Comparison of ENCODE assay signal across 27 cellular contexts in genomic region chr6:122671246-122671645, GRCh38.
A peak's percentile ranks its signal among the peaks of the same experiment; 100 is the strongest.
DNase-seq lines count a peak whose midpoint lies in the region; ATAC-seq, FAIRE-seq and TF ChIP-seq lines count a peak whose summit lies in the region.
"Had no signal": no experiment of that assay in that cellular context is flagged by ENCODE, and none has a peak within 500 bp of the region (broad histone marks: within the 10 kb centered on the region; RNA-seq: fewer than 3 reads in every experiment).

No MANE protein-coding gene starts in this region.

- H2AFZ ChIP-seq in hepatocyte (no peak overlapping the region), neuronal stem cell (ENCODE audit: low read length) (no peak overlapping the region)

- no peak for FAIRE-seq in small intestine (lab: Jason Lieb, UNC)
- FAIRE-seq: A549, GM12878, GM12892, GM18507 had no signal

- no peak overlapping the region for H2BK15ac ChIP-seq in neuronal stem cell (ENCODE audit: low read length)

- no peaks in the 10 kb centered on the region for H3K36me3 Mint-ChIP-seq in CD4-positive, alpha-beta memory T cell
- H3K36me3 Mint-ChIP-seq: CD8-positive, alpha-beta memory T cell had no signal

- H3K79me2 ChIP-seq in hepatocyte, result peaks cover 11% of the 10 kb centered on the region

- H2BK12ac ChIP-seq in neuronal stem cell (ENCODE audit: low read length), result no peak overlapping the region

- H3K9me3 ChIP-seq in hepatocyte (ENCODE audit: low read depth), result no peaks in the 10 kb centered on the region
- no peaks in the 10 kb centered on the region for H3K9me3 ChIP-seq in mucosa of descending colon
- H3K9me3 ChIP-seq in small intestine (ENCODE audit: control insufficient read depth, low read depth), result no peaks in the 10 kb centered on the region
- H3K9me3 ChIP-seq in CD4-positive, alpha-beta memory T cell (ENCODE audit: control insufficient read depth in 1 of 2, low read length in 2 of 2), result no peaks in the 10 kb centered on the region
- H3K9me3 ChIP-seq in neuronal stem cell (replicated peaks in 1 of 2; ENCODE audit: control insufficient read depth in 2 of 2, insufficient read depth in 1 of 2, low read depth in 1 of 2, low read length in 2 of 2), result no peaks in the 10 kb centered on the region
- H3K9me3 ChIP-seq: A549; BLaER1 treated with 17β-estradiol and CSF1 and Interleukin-3, amounts not matched to agents 10 nM and 100 nM had no signal

- no peak overlapping the region for H3K9ac ChIP-seq in neuronal stem cell (ENCODE audit: low read depth, low read length, poor library complexity)
- H3K9ac ChIP-seq: BLaER1 treated with 17β-estradiol and CSF1 and Interleukin-3, amounts not matched to agents 10 nM and 100 nM had no signal

- H3K27me3 ChIP-seq in hepatocyte, result no peaks in the 10 kb centered on the region
- no peaks in the 10 kb centered on the region for H3K27me3 ChIP-seq in small intestine (ENCODE audit: control insufficient read depth in 2 of 2, insufficient read depth in 2 of 2, low read length in 2 of 2)
- no peaks in the 10 kb centered on the region for H3K27me3 ChIP-seq in CD4-positive, alpha-beta memory T cell (ENCODE audit: insufficient read depth, low read length)
- no peaks in the 10 kb centered on the region for H3K27me3 ChIP-seq in neuronal stem cell (ENCODE audit: control insufficient read depth in 3 of 3, insufficient read depth in 3 of 3, low read depth in 1 of 3, low read length in 3 of 3)
- H3K27me3 ChIP-seq: BLaER1 treated with 17β-estradiol and CSF1 and Interleukin-3, amounts not matched to agents 10 nM and 100 nM had no signal

- no peaks in the 10 kb centered on the region for H3K4me1 Mint-ChIP-seq in CD4-positive, alpha-beta memory T cell
- H3K4me1 Mint-ChIP-seq: CD8-positive, alpha-beta memory T cell had no signal

- 65% methylated on average over 3 of the region's 3 CpGs for WGBS in hepatocyte (ENCODE audit: low lambda C conversion rate, missing lambda C conversion rate)
- 27 to 56% (median 36%) methylated on average over 3 of the region's 3 CpGs for WGBS in small intestine, 3 donors
- no CpG with 5 or more reads among the region's 3 CpGs for WGBS in neuronal stem cell (ENCODE audit: extremely low coverage in 2 of 2, insufficient read length in 2 of 2, insufficient replicate concordance in 1 of 2), 2 donors

- H3K36me3 ChIP-seq in hepatocyte (replicated peaks; ENCODE audit: insufficient read depth, low read depth) (no peaks in the 10 kb centered on the region), mucosa of descending colon (ENCODE audit: low read depth) (no peaks in the 10 kb centered on the region), small intestine (ENCODE audit: control insufficient read depth in 2 of 2, insufficient read depth in 2 of 2, low read length in 2 of 2) (no peaks in the 10 kb centered on the region), neuronal stem cell (replicated peaks in 1 of 2; ENCODE audit: control insufficient read depth in 2 of 2, insufficient read depth in 2 of 2, low read length in 2 of 2) (no peaks in the 10 kb centered on the region)
- H3K36me3 ChIP-seq in CD4-positive, alpha-beta memory T cell (ENCODE audit: insufficient read depth, low read length), result no peaks in the 10 kb centered on the region
- H3K36me3 ChIP-seq: BLaER1 treated with 17β-estradiol and CSF1 and Interleukin-3, amounts not matched to agents 10 nM and 100 nM had no signal

- no peak overlapping the region for H3K27ac Mint-ChIP-seq in CD4-positive, alpha-beta memory T cell
- H3K27ac Mint-ChIP-seq: B cell; CD4-positive, alpha-beta T cell; CD8-positive, alpha-beta memory T cell had no signal

- POLR2A ChIA-PET in CD4-positive, alpha-beta memory T cell (lab: Charles Lee; ENCODE audit: partially characterized antibody), result no interaction called here

- no peaks in the 10 kb centered on the region for H4K20me1 ChIP-seq in hepatocyte (ENCODE audit: insufficient read depth, poor library complexity, severe bottlenecking)

- H2BK120ac ChIP-seq in neuronal stem cell (ENCODE audit: low read depth, low read length), result no peak overlapping the region

- H3K9me2 ChIP-seq in hepatocyte (replicated peaks; ENCODE audit: insufficient read depth), result no peaks in the 10 kb centered on the region

- peaks cover 0 to 2% (median 0%) of the 10 kb centered on the region in 8 donors for H3K9me3 Mint-ChIP-seq in CD4-positive, alpha-beta memory T cell
- H3K9me3 Mint-ChIP-seq: CD4-positive, alpha-beta T cell had no signal

- no peak overlapping the region for H3K4ac ChIP-seq in neuronal stem cell (ENCODE audit: low read length)

- peak; percentile 96 for ATAC-seq in mucosa of descending colon
- no peak for ATAC-seq in HG02623 (IDR thresholded peaks at IDR 0.05; ENCODE audit: unreplicated experiment)
- no peak for ATAC-seq in HG03457 (IDR thresholded peaks at IDR 0.05; ENCODE audit: unreplicated experiment)
- ATAC-seq: A549, GM12878 had no signal

- H2BK5ac ChIP-seq in neuronal stem cell (ENCODE audit: low read length), result no peak overlapping the region

- H3K79me1 ChIP-seq in neuronal stem cell (ENCODE audit: low read depth, low read length), result no peaks in the 10 kb centered on the region

- H3K4me2 ChIP-seq in hepatocyte, result no peak overlapping the region
- no peak overlapping the region for H3K4me2 ChIP-seq in neuronal stem cell (ENCODE audit: insufficient read depth, low read length, poor library complexity, severe bottlenecking)
- H3K4me2 ChIP-seq: A549; BLaER1 treated with 17β-estradiol and CSF1 and Interleukin-3, amounts not matched to agents 10 nM and 100 nM had no signal

- H2AK5ac ChIP-seq in neuronal stem cell (ENCODE audit: low read depth, low read length), result no peak overlapping the region

- H3K4me3 ChIP-seq in hepatocyte, result no peak overlapping the region
- no peak overlapping the region for H3K4me3 ChIP-seq in mucosa of descending colon
- no peak overlapping the region for H3K4me3 ChIP-seq in small intestine (ENCODE audit: low read depth in 1 of 2, low read length in 2 of 2)
- no peak overlapping the region for H3K4me3 ChIP-seq in CD4-positive, alpha-beta memory T cell (ENCODE audit: low read length in 2 of 2)
- no peak overlapping the region for H3K4me3 ChIP-seq in neuronal stem cell (ENCODE audit: low read length in 2 of 2)
- H3K4me3 ChIP-seq: A549; BLaER1 treated with 17β-estradiol and CSF1 and Interleukin-3, amounts not matched to agents 10 nM and 100 nM; GM12878 had no signal

- CTCF ChIA-PET in CD4-positive, alpha-beta memory T cell (lab: Charles Lee; ENCODE audit: partially characterized antibody), result no interaction called here

- no peak overlapping the region for H4K8ac ChIP-seq in neuronal stem cell (ENCODE audit: low read depth, low read length)

- H3K27me3 Mint-ChIP-seq in CD4-positive, alpha-beta memory T cell, result peaks cover 2 to 3% of the 10 kb centered on the region in 2 donors
- H3K27me3 Mint-ChIP-seq: B cell; CD4-positive, alpha-beta T cell had no signal

- DNase-seq in HT-29 (ENCODE audit: low spot score), result peak; percentile 26
- peak; percentile 58 for DNase-seq in hepatocyte (ENCODE audit: low spot score)
- peak in 1 of 3 donors; percentile 53 for DNase-seq in mucosa of descending colon
- peak; percentile 86 for DNase-seq in small intestine
- no peak for DNase-seq in CD4-positive, alpha-beta memory T cell
- no peak for DNase-seq in neuronal stem cell (ENCODE audit: low spot score)
- DNase-seq: AML-193; CD4-positive, alpha-beta T cell; CD8-positive, alpha-beta memory T cell; COR-L47; DMS 273 treated with DMSO at 0.1 percent for 48 hours; DMS153; DMS53; DMS79; DND-41; EL; GDM1 had no signal

- H3K4me1 ChIP-seq in hepatocyte (ENCODE audit: insufficient read depth) (peaks cover 15% of the 10 kb centered on the region), mucosa of descending colon (ENCODE audit: low read depth) (peaks cover 21% of the 10 kb centered on the region), small intestine (ENCODE audit: control insufficient read depth in 2 of 2, insufficient read depth in 1 of 2, low read depth in 1 of 2, low read length in 1 of 2) (no peaks in the 10 kb centered on the region), neuronal stem cell (ENCODE audit: control insufficient read depth in 2 of 2, insufficient read depth in 1 of 2, low read depth in 1 of 2, low read length in 2 of 2) (no peaks in the 10 kb centered on the region)
- H3K4me1 ChIP-seq in CD4-positive, alpha-beta memory T cell (ENCODE audit: insufficient read depth, low read length), result no peaks in the 10 kb centered on the region
- H3K4me1 ChIP-seq: A549 had no signal

- intact Hi-C loops in mucosa of descending colon (cut with DNase I, micrococcal nuclease), result no loop called here
- intact Hi-C loops in CD4-positive, alpha-beta memory T cell (cut with micrococcal nuclease), result no loop called here

- no peak overlapping the region for H3K18ac ChIP-seq in neuronal stem cell (ENCODE audit: low read length)

- H3K27ac ChIP-seq in hepatocyte, result peak overlapping the region; percentile 63
- H3K27ac ChIP-seq in small intestine (ENCODE audit: low read depth in 1 of 2, low read length in 1 of 2), result no peak overlapping the region
- H3K27ac ChIP-seq in CD4-positive, alpha-beta memory T cell (ENCODE audit: low read depth, low read length), result no peak overlapping the region
- H3K27ac ChIP-seq in neuronal stem cell (replicated peaks; ENCODE audit: low read length), result no peak overlapping the region
- H3K27ac ChIP-seq: 22Rv1; A549; BLaER1 treated with 17β-estradiol and CSF1 and Interleukin-3, amounts not matched to agents 10 nM and 100 nM; C4-2B had no signal

- H3K14ac ChIP-seq in neuronal stem cell (ENCODE audit: low read length), result no peak overlapping the region

- TF ChIP-seq CTCF in hepatocyte (IDR thresholded peaks at IDR 0.05; ENCODE audit: poor library complexity) (no peak), mucosa of descending colon (IDR thresholded peaks at IDR 0.05) (no peak)

- no peak overlapping the region for H3K4me3 Mint-ChIP-seq in CD4-positive, alpha-beta memory T cell
- H3K4me3 Mint-ChIP-seq: B cell; CD4-positive, alpha-beta T cell; CD8-positive, alpha-beta memory T cell had no signal

- H3K23ac ChIP-seq in neuronal stem cell (ENCODE audit: low read depth, low read length, poor library complexity), result no peak overlapping the region

- no peak overlapping the region for H4K91ac ChIP-seq in neuronal stem cell (ENCODE audit: low read depth, low read length, poor library complexity)

Comparison
In these comparisons a context has a peak if more than half of its experiments do, and no peak if none do; other contexts are left out.
1. DNase-seq: peak in HT-29 (single experiment), hepatocyte (single experiment) and small intestine (single experiment); none in CD4-positive, alpha-beta memory T cell (0 of 5) and neuronal stem cell (single experiment).